In the genomic region with DNA sequence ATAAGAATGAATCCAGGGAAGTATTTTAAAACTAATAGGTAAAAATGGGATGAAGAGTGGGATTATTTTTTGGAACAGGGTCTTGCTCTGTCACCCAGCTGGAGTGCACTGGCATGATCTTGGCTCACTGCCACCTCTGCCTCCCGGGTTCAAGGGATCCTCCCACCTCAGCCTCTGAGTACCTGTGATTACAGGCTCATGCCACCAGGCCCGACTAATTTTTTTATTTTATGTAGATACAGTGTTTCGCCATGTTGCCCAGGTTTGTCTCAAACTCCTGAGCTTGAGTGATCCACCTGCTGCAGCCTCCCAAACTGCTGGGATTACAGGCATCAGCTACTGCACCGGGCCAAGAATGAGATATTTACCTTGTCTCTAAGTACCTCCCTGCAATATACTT, we compare ENCODE assay signal across 12 cellular contexts. TPM values are rescaled to one million over a fixed set of nuclear protein-coding genes. Genes with fewer than 3 reads are reported as not detected.
DNase-seq lines count a peak whose midpoint lies in the region; ATAC-seq, FAIRE-seq and TF ChIP-seq lines count a peak whose summit lies in the region.
"Had no signal": no experiment of that assay in that cellular context is flagged by ENCODE, and none has a peak within 500 bp of the region (broad histone marks: within the 10 kb centered on the region; RNA-seq: fewer than 3 reads in every experiment).

No MANE protein-coding gene starts in this region.

- DNase-seq in HFFc6 (no peak), astrocyte (ENCODE audit: low read depth) (no peak), sigmoid colon (peak; percentile 66), cerebellar nuclear complex (lab: John Stamatoyannopoulos, UW) (no peak), gastrocnemius medialis (no peak), GM19238 (ENCODE audit: insufficient read length, low spot score) (no peak), colonic mucosa (no peak)
- DNase-seq: C1 segment of cervical spinal cord had no signal

- no peaks in the 10 kb centered on the region for H4K20me1 ChIP-seq in astrocyte (ENCODE audit: insufficient read depth, low read length)

- H3K79me2 ChIP-seq in ACC112 (ENCODE audit: control insufficient read depth, insufficient read depth, low read length, unreplicated experiment), result peaks cover 29% of the 10 kb centered on the region
- peaks cover 16% of the 10 kb centered on the region for H3K79me2 ChIP-seq in astrocyte (ENCODE audit: insufficient read depth, low read length)

- H3K36me3 ChIP-seq in ACC112 (ENCODE audit: insufficient read depth, low read length) (no peaks in the 10 kb centered on the region), astrocyte (ENCODE audit: insufficient read depth, low read length) (no peaks in the 10 kb centered on the region), sigmoid colon (no peaks in the 10 kb centered on the region), gastrocnemius medialis (no peaks in the 10 kb centered on the region), colonic mucosa (no peaks in the 10 kb centered on the region)

- 51 to 72% methylated on average over 4 of the region's 4 CpGs for WGBS in sigmoid colon, 2 donors

- H3K9ac ChIP-seq in astrocyte (ENCODE audit: low read length) (no peak overlapping the region), colonic mucosa (ENCODE audit: low read depth in 2 of 2, low read length in 2 of 2) (no peak overlapping the region)

- ATAC-seq in gastrocnemius medialis, result no peak

- H3K27me3 ChIP-seq in ACC112 (ENCODE audit: insufficient read depth, low read length), result no peaks in the 10 kb centered on the region
- no peaks in the 10 kb centered on the region for H3K27me3 ChIP-seq in astrocyte (ENCODE audit: insufficient read depth, low read length)
- H3K27me3 ChIP-seq in sigmoid colon, result no peaks in the 10 kb centered on the region
- no peaks in the 10 kb centered on the region for H3K27me3 ChIP-seq in gastrocnemius medialis
- no peaks in the 10 kb centered on the region for H3K27me3 ChIP-seq in colonic mucosa

- H3K27ac Mint-ChIP-seq in HFFc6, result peak overlapping the region; percentile 81
- no peak overlapping the region for H3K27ac Mint-ChIP-seq in astrocyte (ENCODE audit: unreplicated experiment)

- no peak overlapping the region for H3K4me3 ChIP-seq in ACC112 (ENCODE audit: low read depth, low read length)
- H3K4me3 ChIP-seq in astrocyte (ENCODE audit: insufficient read depth, low read depth, low read length), result no peak overlapping the region
- no peak overlapping the region for H3K4me3 ChIP-seq in sigmoid colon
- no peak overlapping the region for H3K4me3 ChIP-seq in gastrocnemius medialis
- H3K4me3 ChIP-seq in colonic mucosa, result no peak overlapping the region

- TF ChIP-seq POLR2A in sigmoid colon (IDR thresholded peaks at IDR 0.05) (no peak), gastrocnemius medialis (IDR thresholded peaks at IDR 0.05) (no peak)

- peaks cover 90% of the 10 kb centered on the region for H3K4me1 Mint-ChIP-seq in HFFc6 (ENCODE audit: low read depth)
- H3K4me1 Mint-ChIP-seq in astrocyte (ENCODE audit: low read depth, unreplicated experiment), result peaks cover 35% of the 10 kb centered on the region

- no peak overlapping the region for H3K4me2 ChIP-seq in astrocyte (ENCODE audit: low read length)

- H3K9me3 ChIP-seq in astrocyte (ENCODE audit: insufficient read depth, low read depth, low read length), result no peaks in the 10 kb centered on the region
- H3K9me3 ChIP-seq in sigmoid colon, result no peaks in the 10 kb centered on the region
- H3K9me3 ChIP-seq in gastrocnemius medialis, result no peaks in the 10 kb centered on the region
- H3K9me3 ChIP-seq in colonic mucosa, result no peaks in the 10 kb centered on the region

- H3K9me3 Mint-ChIP-seq in HFFc6, result no peaks in the 10 kb centered on the region
- peaks cover 3% of the 10 kb centered on the region for H3K9me3 Mint-ChIP-seq in astrocyte (ENCODE audit: unreplicated experiment)
- H3K9me3 Mint-ChIP-seq: brain had no signal

- no peak for FAIRE-seq in astrocyte (lab: Jason Lieb, UNC)
- FAIRE-seq: endometrium, H54 had no signal

- in situ Hi-C loops in gastrocnemius medialis (cut with MboI; ENCODE audit: low sequenced_read_pairs in 4 of 4), result loop anchor here in 1 of 4 donors (25.0 kb wide), 1 partner anchor 116 kb away; no protein-coding TSS in a partner anchor

- H3K27me3 Mint-ChIP-seq in HFFc6 (ENCODE audit: insufficient read depth) (peaks cover 3% of the 10 kb centered on the region; the same call in 1 of the 2 replicates), astrocyte (ENCODE audit: low read depth, unreplicated experiment) (no peaks in the 10 kb centered on the region)

- H3K36me3 Mint-ChIP-seq in HFFc6 (ENCODE audit: low read depth) (peaks cover 12% of the 10 kb centered on the region), astrocyte (ENCODE audit: low read depth, unreplicated experiment) (no peaks in the 10 kb centered on the region)

- peak overlapping the region; percentile 89 for H3K27ac ChIP-seq in ACC112 (ENCODE audit: low read depth, low read length)
- peak overlapping the region; percentile 79 for H3K27ac ChIP-seq in astrocyte (ENCODE audit: low read depth, low read length)
- peak overlapping the region; percentile 75 to 86 (median 84) for H3K27ac ChIP-seq in sigmoid colon
- peak overlapping the region in 1 of 4 donors; percentile 59 for H3K27ac ChIP-seq in gastrocnemius medialis
- no peak overlapping the region for H3K27ac ChIP-seq in colonic mucosa

- TF ChIP-seq EP300 in sigmoid colon (IDR thresholded peaks at IDR 0.05), result no peak

- TF ChIP-seq CTCF in HFFc6 (IDR thresholded peaks at IDR 0.05) (no peak), astrocyte (IDR thresholded peaks at IDR 0.05; ENCODE audit: insufficient read depth, low read depth, low read length) (no peak), sigmoid colon (IDR thresholded peaks at IDR 0.05) (no peak), gastrocnemius medialis (IDR thresholded peaks at IDR 0.05 in 4 of 5, conservative IDR thresholded peaks at IDR 0.05 in 1 of 5) (no peak), colonic mucosa (IDR thresholded peaks at IDR 0.05) (no peak)

- intact Hi-C loops in sigmoid colon (cut with DNase I) (no loop called here), gastrocnemius medialis (cut with DNase I; ENCODE audit: low total_unique reads) (no loop called here), colonic mucosa (cut with DNase I) (loop anchor here (10.0 kb wide), 1 partner anchor 208 kb away; no protein-coding TSS in a partner anchor)

- no peak overlapping the region for H2AFZ ChIP-seq in ACC112 (ENCODE audit: low read length, unreplicated experiment)
- no peak overlapping the region for H2AFZ ChIP-seq in astrocyte (ENCODE audit: low read depth, low read length)

- H3K4me1 ChIP-seq in ACC112 (ENCODE audit: control insufficient read depth, insufficient read depth, low read length, unreplicated experiment) (peaks cover 63% of the 10 kb centered on the region), astrocyte (ENCODE audit: insufficient read depth, low read length) (peaks cover 43% of the 10 kb centered on the region), sigmoid colon (peaks cover 0 to 56% (median 54%) of the 10 kb centered on the region in 4 donors), gastrocnemius medialis (peaks cover 31 to 39% of the 10 kb centered on the region in 2 donors), colonic mucosa (peaks cover 18% of the 10 kb centered on the region)

- H3K4me3 Mint-ChIP-seq in HFFc6 (no peak overlapping the region), astrocyte (ENCODE audit: unreplicated experiment) (no peak overlapping the region)

RNA-seq across cellular contexts. Expression of a gene that starts 22.1 kb away (rescaled TPM):
- total RNA-seq in HFFc6 (2021; fragmentation: NEBNext Ultra II Directional; extraction: Animal tissue kit (Norgen Biotek cat#: 25700)), result 10 to 100 TPM; 63.6 to 71.3 (median 66.5) TPM
- total RNA-seq in astrocyte (12.1 and 13.9 TPM in 2 replicates), sigmoid colon (10 to 100 TPM; 32.5 to 51.0 (median 45.1) TPM), gastrocnemius medialis (10 to 100 TPM; 20.2 to 29.1 (median 22.0) TPM), colonic mucosa (10 to 100 TPM; 37.6 to 58.2 TPM)
- 10 to 100 TPM; 54.7 to 65.2 (median 64.2) TPM for polyA plus RNA-seq in sigmoid colon

RNA-seq across cellular contexts. Expression of a gene that starts 43.1 kb away (rescaled TPM):
- 1 to 10 TPM; 4.1 to 5.8 (median 4.9) TPM for total RNA-seq in HFFc6 (2021; fragmentation: NEBNext Ultra II Directional; extraction: Animal tissue kit (Norgen Biotek cat#: 25700))
- total RNA-seq in astrocyte, result 3.4 and 4.3 TPM in 2 replicates
- total RNA-seq in sigmoid colon, result 1 to 10 TPM; 2.5 to 6.8 (median 3.7) TPM
- polyA plus RNA-seq in sigmoid colon, result 1 to 10 TPM; 5.1 to 5.4 (median 5.4) TPM
- total RNA-seq in gastrocnemius medialis, result 1 to 10 TPM; 3.2 to 6.3 (median 5.1) TPM
- 1 to 10 TPM; 5.2 to 7.1 TPM for total RNA-seq in colonic mucosa
